ENCODE assay signal across 9 cellular contexts in genomic region chrX:149962859-149963757, GRCh38. TPM values are rescaled to one million over a fixed set of nuclear protein-coding genes. Genes with fewer than 3 reads are reported as not detected.
DNase-seq lines count a peak whose midpoint lies in the region; ATAC-seq and TF ChIP-seq lines count a peak whose summit lies in the region.
"Had no signal": no experiment of that assay in that cellular context is flagged by ENCODE, and none has a peak within 500 bp of the region (broad histone marks: within the 10 kb centered on the region; RNA-seq: fewer than 3 reads in every experiment).

No MANE protein-coding gene starts in this region.

- H3K27ac Mint-ChIP-seq in natural killer cell, result no peak overlapping the region

- no peak overlapping the region for H3K4me3 Mint-ChIP-seq in natural killer cell

- H3K9me3 Mint-ChIP-seq in natural killer cell, result no peaks in the 10 kb centered on the region

- peak; percentile 52 for ATAC-seq in GM21381 (IDR thresholded peaks at IDR 0.05; ENCODE audit: unreplicated experiment)
- peak; percentile 88 for ATAC-seq in esophagus mucosa
- ATAC-seq in natural killer cell, result peak in 2 of 3 donors; percentile 52 to 55

- DNase-seq in NCI-H446 (lab: John Stamatoyannopoulos, UW), result peak; percentile 2 to 66
- DNase-seq in NCI-H446 treated with DMSO at 0.1 percent for 48 hours (lab: John Stamatoyannopoulos, UW), result no peak
- DNase-seq in NCI-H1092 (lab: John Stamatoyannopoulos, UW), result peak; percentile 41
- peak; percentile 39 for DNase-seq in UCSD-AML1 (lab: John Stamatoyannopoulos, UW; ENCODE audit: unreplicated experiment)
- DNase-seq in natural killer cell, result no peak
- DNase-seq in activated effector memory CD4-positive, alpha-beta T cell treated with anti-CD3 and anti-CD28 coated beads, Interleukin-2, amount 50 U/mL, for 16 hours, result no peak

- intact Hi-C loops in natural killer cell (cut with micrococcal nuclease), result loop anchor here (5.0 kb wide), 1 partner anchor 624 kb away; no protein-coding TSS in a partner anchor

- H3K36me3 Mint-ChIP-seq in natural killer cell, result no peaks in the 10 kb centered on the region

- peak; percentile 48 for TF ChIP-seq CTCF in natural killer cell (IDR thresholded peaks at IDR 0.05)

- no peaks in the 10 kb centered on the region for H3K4me1 Mint-ChIP-seq in natural killer cell

- H3K27me3 Mint-ChIP-seq in natural killer cell (ENCODE audit: low read depth in 2 of 2), result no peaks in the 10 kb centered on the region

RNA-seq across cellular contexts. Expression of gene EOLA2, which starts 24.8 kb away (rescaled TPM):
- 19.6 TPM for total RNA-seq in esophagus mucosa
- total RNA-seq in natural killer cell, result 10 to 100 TPM; 80.9 to 94.9 (median 85.5) TPM

RNA-seq across cellular contexts. Expression of gene HSFX4, which starts 33.7 kb away (rescaled TPM):
- total RNA-seq in esophagus mucosa (not detected), natural killer cell (not detected)
- total RNA-seq: temporal lobe had no signal

Comparison
In these comparisons a context has a peak if more than half of its experiments do, and no peak if none do; other contexts are left out.
1. DNase-seq: peak in NCI-H446 (2 of 2), NCI-H1092 (single experiment) and UCSD-AML1 (single experiment); none in NCI-H446 treated with DMSO at 0.1 percent for 48 hours (single experiment), natural killer cell (single experiment) and activated effector memory CD4-positive, alpha-beta T cell treated with anti-CD3 and anti-CD28 coated beads, Interleukin-2, amount 50 U/mL, for 16 hours (single experiment).
2. Peak in every context shown above with its lines, with median percentiles within 50 percentile points of each other: ATAC-seq.